12 cellular contexts compared by ENCODE assay signal in genomic region chr18:75249192-75249551, GRCh38. TPM values are rescaled to one million over a fixed set of nuclear protein-coding genes. Genes with fewer than 3 reads are reported as not detected.
DNase-seq lines count a peak whose midpoint lies in the region; ATAC-seq and TF ChIP-seq lines count a peak whose summit lies in the region.
"Had no signal": no experiment of that assay in that cellular context is flagged by ENCODE, and none has a peak within 500 bp of the region (broad histone marks: within the 10 kb centered on the region; RNA-seq: fewer than 3 reads in every experiment).

No MANE protein-coding gene starts in this region.

- peak overlapping the region; percentile 59; the same call in 1 of the 2 replicates for H3K9ac ChIP-seq in DND-41 (ENCODE audit: low read depth, low read length)

- peak overlapping the region; percentile 93 for H3K27ac ChIP-seq in DND-41 (ENCODE audit: low read length)
- peak overlapping the region in 3 of 4 donors; percentile 44 to 75 (median 59) for H3K27ac ChIP-seq in Peyer's patch
- H3K27ac ChIP-seq: cardiac muscle cell had no signal

- H3K4me1 ChIP-seq in DND-41 (ENCODE audit: insufficient read depth, low read length) (peaks cover 57% of the 10 kb centered on the region), Peyer's patch (peaks cover 4 to 27% (median 5%) of the 10 kb centered on the region in 4 donors)

- peak overlapping the region in 2 of 5 donors; percentile 29 to 44 for H3K4me3 Mint-ChIP-seq in immature natural killer cell
- peak overlapping the region; percentile 39 for H3K4me3 Mint-ChIP-seq in stimulated activated memory B cell treated with anti-CD40 and anti-IgM and Interleukin-4, amounts not matched to agents 10 μg/mL and 1 μg/mL and 100 μg/mL, for 72 hours
- no peak overlapping the region for H3K4me3 Mint-ChIP-seq in CD14-positive monocyte
- H3K4me3 Mint-ChIP-seq: nephron progenitor cell had no signal

- H3K4me1 Mint-ChIP-seq in immature natural killer cell (peaks cover 80 to 85% of the 10 kb centered on the region in 2 donors), CD14-positive monocyte (peaks cover 41% of the 10 kb centered on the region)
- peaks cover 60% of the 10 kb centered on the region for H3K4me1 Mint-ChIP-seq in stimulated activated memory B cell treated with anti-CD40 and anti-IgM and Interleukin-4, amounts not matched to agents 10 μg/mL and 1 μg/mL and 100 μg/mL, for 72 hours

- no peak for ATAC-seq in DND-41 (ENCODE audit: insufficient read depth, low read depth)
- ATAC-seq in stimulated activated memory B cell treated with anti-CD40 and anti-IgM and Interleukin-4, amounts not matched to agents 10 μg/mL and 1 μg/mL and 100 μg/mL, for 72 hours = peak; percentile 46
- no peak for ATAC-seq in GM21825 (IDR thresholded peaks at IDR 0.05; ENCODE audit: unreplicated experiment)

- no peaks in the 10 kb centered on the region for H3K27me3 ChIP-seq in DND-41 (ENCODE audit: insufficient read depth, low read length, poor library complexity)
- H3K27me3 ChIP-seq in Peyer's patch = no peaks in the 10 kb centered on the region
- H3K27me3 ChIP-seq: cardiac muscle cell had no signal

- peaks cover 2 to 11% (median 8%) of the 10 kb centered on the region in 3 donors for H3K27me3 Mint-ChIP-seq in immature natural killer cell (ENCODE audit: low read depth in 3 of 3)
- H3K27me3 Mint-ChIP-seq in stimulated activated memory B cell treated with anti-CD40 and anti-IgM and Interleukin-4, amounts not matched to agents 10 μg/mL and 1 μg/mL and 100 μg/mL, for 72 hours = no peaks in the 10 kb centered on the region
- no peaks in the 10 kb centered on the region for H3K27me3 Mint-ChIP-seq in CD14-positive monocyte (ENCODE audit: low read depth in 3 of 3)

- H2AFZ ChIP-seq in DND-41 (ENCODE audit: low read depth, low read length) = no peak overlapping the region

- H3K36me3 Mint-ChIP-seq in immature natural killer cell (no peaks in the 10 kb centered on the region), CD14-positive monocyte (no peaks in the 10 kb centered on the region)
- no peaks in the 10 kb centered on the region for H3K36me3 Mint-ChIP-seq in stimulated activated memory B cell treated with anti-CD40 and anti-IgM and Interleukin-4, amounts not matched to agents 10 μg/mL and 1 μg/mL and 100 μg/mL, for 72 hours

- H3K27ac Mint-ChIP-seq in immature natural killer cell (peak overlapping the region in 5 of 6 donors; percentile 64 to 84 (median 77)), CD14-positive monocyte (peak overlapping the region in 2 of 7 donors; percentile 45 to 75)
- peak overlapping the region; percentile 90 for H3K27ac Mint-ChIP-seq in stimulated activated memory B cell treated with anti-CD40 and anti-IgM and Interleukin-4, amounts not matched to agents 10 μg/mL and 1 μg/mL and 100 μg/mL, for 72 hours

- TF ChIP-seq POLR2A in Peyer's patch (IDR thresholded peaks at IDR 0.05) = no peak

- intact Hi-C loops in CD14-positive monocyte (cut with micrococcal nuclease) = loop anchor here in 1 of 2 donors (5.0 kb wide), 1 partner anchor 42 kb away; the partner anchor contains the start of gene PTGR3

- TF ChIP-seq CTCF in DND-41 (IDR thresholded peaks at IDR 0.05; ENCODE audit: borderline replicate concordance, extremely low read depth, low read length, poor library complexity, severe bottlenecking) (no peak), Peyer's patch (IDR thresholded peaks at IDR 0.05) (no peak), CD14-positive monocyte (IDR thresholded peaks at IDR 0.05) (no peak)

- H3K4me3 ChIP-seq in DND-41 (ENCODE audit: low read depth in 1 of 2, low read length in 2 of 2) = no peak overlapping the region
- H3K4me3 ChIP-seq in Peyer's patch = no peak overlapping the region
- H3K4me3 ChIP-seq: cardiac muscle cell had no signal

- peaks cover 18% of the 10 kb centered on the region; the same call in 1 of the 2 replicates for H4K20me1 ChIP-seq in DND-41 (ENCODE audit: insufficient read depth, low read length)

- peaks cover 96% of the 10 kb centered on the region for H3K79me2 ChIP-seq in DND-41 (ENCODE audit: insufficient read depth, low read length)

- no peaks in the 10 kb centered on the region for H3K9me3 ChIP-seq in DND-41 (ENCODE audit: insufficient read depth, low read length, severe bottlenecking)
- H3K9me3 ChIP-seq in Peyer's patch = no peaks in the 10 kb centered on the region

- H3K36me3 ChIP-seq in DND-41 (ENCODE audit: insufficient read depth, low read length) (no peaks in the 10 kb centered on the region), Peyer's patch (no peaks in the 10 kb centered on the region)
- H3K36me3 ChIP-seq: cardiac muscle cell had no signal

- DNase-seq in DND-41 (peak; percentile 36), Peyer's patch (no peak), immature natural killer cell (no peak), CD14-positive monocyte (ENCODE audit: low spot score) (no peak), putamen (ENCODE audit: low spot score) (no peak)
- DNase-seq: activated T-cell treated with anti-CD3 and anti-CD28 coated beads, Interleukin-2, amount 50 U/mL, for 1 hour; Calu3; NCI-H524 treated with DMSO at 0.1 percent for 48 hours; nephron progenitor cell had no signal

- H3K9me3 Mint-ChIP-seq in immature natural killer cell = no peaks in the 10 kb centered on the region
- H3K9me3 Mint-ChIP-seq in stimulated activated memory B cell treated with anti-CD40 and anti-IgM and Interleukin-4, amounts not matched to agents 10 μg/mL and 1 μg/mL and 100 μg/mL, for 72 hours = peaks cover 8% of the 10 kb centered on the region
- peaks cover 0 to 3% (median 0%) of the 10 kb centered on the region in 7 donors for H3K9me3 Mint-ChIP-seq in CD14-positive monocyte
- H3K9me3 Mint-ChIP-seq: nephron progenitor cell had no signal

- H3K4me2 ChIP-seq in DND-41 (ENCODE audit: insufficient read depth, low read length) = peak overlapping the region; percentile 77; the same call in 1 of the 2 replicates

RNA-seq across cellular contexts. Expression of gene TSHZ1, which starts 38.6 kb away (rescaled TPM):
- 10 to 100 TPM; 12.4 to 34.8 (median 28.4) TPM for total RNA-seq in Peyer's patch
- 10 to 100 TPM in 1 of 3 donors, 1 to 10 TPM in 2; 1.7 to 10.7 (median 3.5) TPM for polyA plus RNA-seq in immature natural killer cell
- polyA plus RNA-seq in CD14-positive monocyte = 1 to 10 TPM in 1 of 2 donors, under 1 TPM in 1; 0.76 to 1.4 TPM

RNA-seq across cellular contexts. Expression of gene PTGR3, which starts 40.2 kb away (rescaled TPM):
- 10 to 100 TPM; 19.6 to 24.1 (median 20.8) TPM for total RNA-seq in Peyer's patch
- 10 to 100 TPM; 18.4 to 32.9 (median 26.1) TPM for polyA plus RNA-seq in immature natural killer cell
- 10 to 100 TPM; 15.5 to 27.5 TPM for polyA plus RNA-seq in CD14-positive monocyte
